Comparison of ENCODE assay signal across 8 cellular contexts in genomic region chr18:61248589-61248988, GRCh38.
"Had no signal": no experiment of that assay in that cellular context is flagged by ENCODE, and none has a peak within 500 bp of the region (broad histone marks: within the 10 kb centered on the region; RNA-seq: fewer than 3 reads in every experiment).

No MANE protein-coding gene starts in this region.

- H3K4me2 ChIP-seq: GM23338, KMS-11 had no signal

- H2AFZ ChIP-seq: GM23338 had no signal

- DNase-seq: H9, HCEC 1CT, Karpas-422, KBM-7 had no signal

- H3K9ac ChIP-seq: KMS-11 had no signal

- H3K4me3 ChIP-seq: GM23338 had no signal

- ATAC-seq: GM23338, HepG2 had no signal

- H3K27ac ChIP-seq: HL-60, KMS-11 had no signal
